12 cellular contexts compared by ENCODE assay signal in the genomic region with DNA sequence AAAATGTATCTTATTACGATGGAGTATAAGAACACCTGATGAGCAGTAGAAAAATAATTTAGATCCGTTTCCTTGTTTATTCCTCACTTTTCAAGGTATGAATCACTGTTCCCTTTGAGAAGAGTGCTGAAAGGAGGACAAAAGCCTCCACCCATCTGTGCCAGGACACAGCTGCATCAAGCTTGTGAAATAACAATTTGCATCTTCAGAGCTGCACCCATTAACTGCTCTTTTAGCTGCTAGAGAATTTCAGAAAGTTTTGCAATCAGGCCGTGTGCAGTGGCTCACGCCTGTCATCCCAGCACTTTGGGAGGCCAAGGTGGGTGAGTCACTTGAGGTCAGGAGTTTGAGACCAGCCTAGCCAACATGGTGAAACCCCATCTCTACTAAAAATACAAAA. TPM values are rescaled to one million over a fixed set of nuclear protein-coding genes. Genes with fewer than 3 reads are reported as not detected.
DNase-seq lines count a peak whose midpoint lies in the region; TF ChIP-seq lines count a peak whose summit lies in the region.
"Had no signal": no experiment of that assay in that cellular context is flagged by ENCODE, and none has a peak within 500 bp of the region (broad histone marks: within the 10 kb centered on the region; RNA-seq: fewer than 3 reads in every experiment).

No MANE protein-coding gene starts in this region.

- no peaks in the 10 kb centered on the region for H3K27me3 ChIP-seq in ACC112 (ENCODE audit: insufficient read depth, low read length)
- no peaks in the 10 kb centered on the region for H3K27me3 ChIP-seq in GM23248 (replicated peaks; ENCODE audit: insufficient read depth)
- H3K27me3 ChIP-seq in ovary, result no peaks in the 10 kb centered on the region
- H3K27me3 ChIP-seq in H7 (ENCODE audit: control insufficient read depth, insufficient read depth, low read length), result no peaks in the 10 kb centered on the region

- whole genome bisulfite sequencing in GM23248 (ENCODE audit: low coverage in 1 of 2, low lambda C conversion rate in 2 of 2, missing lambda C conversion rate in 2 of 2), 2 experiments, result 48 to 63% methylated on average over 4 of the region's 4 CpGs
- WGBS in ovary, 3 donors, result 74 to 84% (median 81%) methylated on average over 4 of the region's 4 CpGs

- in situ Hi-C loops in GM23248 (cut with MboI), result no loop called here

- H3K4me1 ChIP-seq in ACC112 (ENCODE audit: control insufficient read depth, insufficient read depth, low read length, unreplicated experiment) (peaks cover 15% of the 10 kb centered on the region), GM23248 (ENCODE audit: insufficient read depth) (peaks cover 9% of the 10 kb centered on the region; the same call in 1 of the 2 replicates), ovary (ENCODE audit: insufficient read depth) (no peaks in the 10 kb centered on the region)
- H3K4me1 ChIP-seq: prostate gland had no signal

- no peak for TF ChIP-seq EP300 in ovary (IDR thresholded peaks at IDR 0.05)

- H3K9ac ChIP-seq in GM23248, result no peak overlapping the region

- no peak overlapping the region for H3K4me2 ChIP-seq in GM23248 (ENCODE audit: unreplicated experiment)

- no peaks in the 10 kb centered on the region for H3K9me3 Mint-ChIP-seq in progenitor cell of endocrine pancreas (ENCODE audit: low read depth)

- no peak overlapping the region for H2AFZ ChIP-seq in ACC112 (ENCODE audit: low read length, unreplicated experiment)
- no peak overlapping the region for H2AFZ ChIP-seq in GM23248

- H3K36me3 ChIP-seq in ACC112 (ENCODE audit: insufficient read depth, low read length), result peaks cover 13% of the 10 kb centered on the region; the same call in 1 of the 2 replicates
- H3K36me3 ChIP-seq in GM23248 (ENCODE audit: low read depth), result peaks cover 20% of the 10 kb centered on the region; the same call in 1 of the 2 replicates
- no peaks in the 10 kb centered on the region for H3K36me3 ChIP-seq in ovary
- peaks cover 3% of the 10 kb centered on the region for H3K36me3 ChIP-seq in H7 (replicated peaks; ENCODE audit: control insufficient read depth, insufficient read depth, low read length)
- H3K36me3 ChIP-seq: prostate gland had no signal

- H3K79me2 ChIP-seq in ACC112 (ENCODE audit: control insufficient read depth, insufficient read depth, low read length, unreplicated experiment) (no peaks in the 10 kb centered on the region), GM23248 (ENCODE audit: insufficient read depth) (peaks cover 4% of the 10 kb centered on the region)

- H3K27me3 Mint-ChIP-seq in progenitor cell of endocrine pancreas, result no peaks in the 10 kb centered on the region

- no peak overlapping the region for H3K27ac Mint-ChIP-seq in progenitor cell of endocrine pancreas

- TF ChIP-seq CTCF in foreskin fibroblast (IDR thresholded peaks at IDR 0.05; ENCODE audit: low read depth, low read length) (no peak), ovary (IDR thresholded peaks at IDR 0.05) (no peak), progenitor cell of endocrine pancreas (IDR thresholded peaks at IDR 0.05; ENCODE audit: unreplicated experiment) (no peak)

- intact Hi-C loops in ovary (cut with DNase I), result no loop called here

- DNase-seq in GM23248, result peak; percentile 64
- peak; percentile 78 for DNase-seq in SKM-1 treated with dmso at 0.1 percent for 144 hours (lab: John Stamatoyannopoulos, UW; ENCODE audit: unreplicated experiment)
- DNase-seq in foreskin fibroblast, result peak; percentile 60 to 76
- DNase-seq in ovary, result no peak
- no peak for DNase-seq in progenitor cell of endocrine pancreas (ENCODE audit: low spot score, unreplicated experiment)
- no peak for DNase-seq in H7
- no peak for DNase-seq in activated naive CD4-positive, alpha-beta T cell treated with Interleukin-2 at 50 U/mL for 16 hours
- DNase-seq: dermis blood vessel endothelial cell, NCI-H1930 had no signal

- peaks cover 3% of the 10 kb centered on the region for H3K36me3 Mint-ChIP-seq in progenitor cell of endocrine pancreas (ENCODE audit: insufficient read depth)

- H3K27ac ChIP-seq in ACC112 (ENCODE audit: low read depth, low read length) (0 out of 2 replicates have a peak overlapping the region, but pooled peaks have one; percentile 30), GM23248 (peak overlapping the region; percentile 22; the same call in 1 of the 2 replicates), ovary (no peak overlapping the region)
- H3K27ac ChIP-seq: prostate gland, SK-N-MC had no signal

- no peak overlapping the region for H3K4me3 Mint-ChIP-seq in progenitor cell of endocrine pancreas (ENCODE audit: low read depth)

- no peaks in the 10 kb centered on the region for H3K9me2 ChIP-seq in GM23248 (ENCODE audit: insufficient read depth)

- peaks cover 27% of the 10 kb centered on the region; the same call in 1 of the 2 replicates for H3F3A ChIP-seq in GM23248 (ENCODE audit: insufficient read depth)

- H4K20me1 ChIP-seq in GM23248 (ENCODE audit: insufficient read depth), result no peaks in the 10 kb centered on the region

- H3K4me3 ChIP-seq in ACC112 (ENCODE audit: low read depth, low read length) (no peak overlapping the region), GM23248 (no peak overlapping the region), foreskin fibroblast (ENCODE audit: low read depth in 1 of 2, low read length in 2 of 2) (no peak overlapping the region), ovary (no peak overlapping the region), H7 (ENCODE audit: insufficient read depth, low read depth, low read length) (no peak overlapping the region)
- H3K4me3 ChIP-seq: prostate gland, SK-N-MC had no signal

- H3K9me3 ChIP-seq in GM23248 (ENCODE audit: low read depth), result no peaks in the 10 kb centered on the region
- no peaks in the 10 kb centered on the region for H3K9me3 ChIP-seq in ovary
- H3K9me3 ChIP-seq: prostate gland had no signal

- peaks cover 13% of the 10 kb centered on the region for H3K4me1 Mint-ChIP-seq in progenitor cell of endocrine pancreas (ENCODE audit: low read depth)

- TF ChIP-seq POLR2A in ovary (IDR thresholded peaks at IDR 0.05), result no peak

RNA-seq across cellular contexts. Expression of a gene that starts 9.6 kb away (rescaled TPM):
- total RNA-seq in GM23248 (2014; rRNA removed; shearing (Covaris generic)), result 46.4 and 51.3 TPM in 2 replicates
- 59.2 and 60.7 TPM in 2 replicates for polyA plus RNA-seq in GM23248 (2016; fragmentation: Nextera tagmentation; extraction: Ambion mirVana)
- total RNA-seq in ovary, result 100 to 1,000 TPM in 2 of 7 donors, 10 to 100 TPM in 5; 82.5 to 155 (median 93.4) TPM
- 10 to 100 TPM; 75.3 to 98.9 TPM for polyA plus RNA-seq in ovary
- total RNA-seq in progenitor cell of endocrine pancreas, result 100 and 101 TPM in 2 replicates
- total RNA-seq in H7 (2014; rRNA removed; shearing (Covaris generic)), result 55.2 and 58.1 TPM in 2 replicates

RNA-seq across cellular contexts. Expression of a gene that starts 15.7 kb away (rescaled TPM):
- not detected in 2 replicates for total RNA-seq in GM23248 (2014; rRNA removed; shearing (Covaris generic))
- polyA plus RNA-seq in GM23248 (2016; fragmentation: Nextera tagmentation; extraction: Ambion mirVana) (not detected in 2 replicates), ovary (not detected)
- total RNA-seq in ovary (not detected), progenitor cell of endocrine pancreas (not detected in 2 replicates)
- not detected in 2 replicates for total RNA-seq in H7 (2014; rRNA removed; shearing (Covaris generic))
- total RNA-seq: dermis blood vessel endothelial cell, prostate gland had no signal

RNA-seq across cellular contexts. Expression of a gene that starts 18.6 kb away (rescaled TPM):
- not detected in 2 replicates for total RNA-seq in GM23248 (2014; rRNA removed; shearing (Covaris generic))
- not detected in 2 replicates for polyA plus RNA-seq in GM23248 (2016; fragmentation: Nextera tagmentation; extraction: Ambion mirVana)
- under 1 TPM in 1 of 7 donors, not detected in 6; 0.23 TPM for total RNA-seq in ovary
- polyA plus RNA-seq in ovary, result not detected
- not detected in 2 replicates for total RNA-seq in progenitor cell of endocrine pancreas
- not detected in 2 replicates for total RNA-seq in H7 (2014; rRNA removed; shearing (Covaris generic))
- total RNA-seq: dermis blood vessel endothelial cell, prostate gland had no signal

RNA-seq across cellular contexts. Expression of a gene that starts 50.1 kb away (rescaled TPM):
- not detected in 2 replicates for total RNA-seq in GM23248 (2014; rRNA removed; shearing (Covaris generic))
- polyA plus RNA-seq in GM23248 (2016; fragmentation: Nextera tagmentation; extraction: Ambion mirVana), result not detected in 2 replicates
- not detected for total RNA-seq in ovary
- not detected for polyA plus RNA-seq in ovary
- total RNA-seq in progenitor cell of endocrine pancreas, result not detected in 2 replicates
- total RNA-seq in H7 (2014; rRNA removed; shearing (Covaris generic)), result not detected in 2 replicates
- total RNA-seq: dermis blood vessel endothelial cell, prostate gland had no signal

Comparison
In these comparisons a context has a peak if more than half of its experiments do, and no peak if none do; other contexts are left out.
1. H3K27ac ChIP-seq: peak in ACC112 (single experiment) and GM23248 (single experiment); none in ovary (0 of 2).
2. DNase-seq: peak in GM23248 (single experiment), SKM-1 treated with dmso at 0.1 percent for 144 hours (single experiment) and foreskin fibroblast (2 of 2); none in ovary (0 of 5), progenitor cell of endocrine pancreas (single experiment), H7 (single experiment) and activated naive CD4-positive, alpha-beta T cell treated with Interleukin-2 at 50 U/mL for 16 hours (single experiment).